35 cellular contexts compared by ENCODE assay signal in genomic region chr10:64070241-64070640, GRCh38.
"Had no signal": no experiment of that assay in that cellular context is flagged by ENCODE, and none has a peak within 500 bp of the region (broad histone marks: within the 10 kb centered on the region; RNA-seq: fewer than 3 reads in every experiment).

No MANE protein-coding gene starts in this region.

- H3K27me3 ChIP-seq: adrenal gland, ascending aorta, breast epithelium, cardiac muscle cell had no signal

- DNase-seq: activated B cell treated with CpG ODN at 0.5 μM for 24 hours; activated CD4-positive, alpha-beta T cell treated with anti-CD3 and anti-CD28 coated beads for 48 hours; activated CD4-positive, alpha-beta T cell treated with anti-CD3 and anti-CD28 coated beads, Interleukin-2, amount 50 U/mL, for 1 hour; activated CD4-positive, alpha-beta T cell treated with anti-CD3 and anti-CD28 coated beads, Interleukin-2, amount 50 U/mL, for 48 hours; activated CD8-positive, alpha-beta memory T cell treated with anti-CD3 and anti-CD28 coated beads, Interleukin-2, amount 10 ng/mL, durations not matched to agents 7 days and 5 days; activated CD8-positive, alpha-beta memory T cell treated with anti-CD3 and anti-CD28 coated beads, Interleukin-2, amount 50 U/mL, for 4 hours; activated CD8-positive, alpha-beta T cell treated with anti-CD3 and anti-CD28 coated beads, Interleukin-2, amount 10 ng/mL, durations not matched to agents 7 days and 5 days; activated effector memory CD4-positive, alpha-beta T cell treated with anti-CD3 and anti-CD28 coated beads, Interleukin-2, amount 50 U/mL, for 16 hours; activated naive CD4-positive, alpha-beta T cell treated with anti-CD3 and anti-CD28 coated beads for 36 hours; activated naive CD8-positive, alpha-beta T cell treated with anti-CD3 and anti-CD28 coated beads for 36 hours; activated naive CD8-positive, alpha-beta T cell treated with anti-CD3 and anti-CD28 coated beads, Interleukin-2, amount 50 U/mL, for 24 hours; activated T-cell treated with anti-CD3 and anti-CD28 coated beads, Interleukin-2, amount 50 U/mL, for 1 hour; activated T-cell treated with anti-CD3 and anti-CD28 coated beads, Interleukin-2, amount 50 U/mL, for 48 hours; adrenal gland; amygdala; cortex of kidney; dermis blood vessel endothelial cell; effector CD8-positive, alpha-beta T cell; endodermal cell; foreskin fibroblast; T-helper 1 cell; T-helper 17 cell; T1000; WERI-Rb-1 had no signal

- H3K4me3 ChIP-seq: adrenal gland, ascending aorta, breast epithelium, cardiac muscle cell had no signal

- H3K9me3 Mint-ChIP-seq: activated B cell treated with CpG ODN at 0.5 μM for 24 hours; activated naive CD4-positive, alpha-beta T cell treated with anti-CD3 and anti-CD28 coated beads for 36 hours; activated naive CD4-positive, alpha-beta T cell treated with anti-CD3 and anti-CD28 coated beads, Interleukin-2, amount 50 U/mL, for 24 hours; activated naive CD8-positive, alpha-beta T cell treated with anti-CD3 and anti-CD28 coated beads for 36 hours; activated naive CD8-positive, alpha-beta T cell treated with anti-CD3 and anti-CD28 coated beads, Interleukin-2, amount 50 U/mL, for 24 hours; activated T-helper 1 cell treated with anti-CD3 and anti-CD28 coated beads, Interleukin-12 subunit alpha, Interleukin-12 subunit beta, Interleukin-2, Interleukin-4 antibody, amounts not matched to agents 30 ng/mL and 10 ng/mL and 1 ng/mL, durations not matched to agents 14 hours and 24 hours and 36 hours; activated T-helper 2 cell treated with anti-CD3 and anti-CD28 coated beads, Interferon-gamma antibody, Interleukin-2, Interleukin-4, amounts not matched to agents 10 μg/mL and 5 μg/mL and 100 μg/mL, durations not matched to agents 14 hours and 24 hours and 36 hours; central memory CD8-positive, alpha-beta T cell; endodermal cell; T-helper 2 cell treated with Interferon-gamma antibody and Interleukin-4, amounts not matched to agents 5 μg/mL and 100 μg/mL, for 36 hours had no signal

- H3K27ac ChIP-seq: adrenal gland, ascending aorta, breast epithelium, cardiac muscle cell, WERI-Rb-1 had no signal

- H3K4me1 Mint-ChIP-seq: activated B cell treated with CpG ODN at 0.5 μM for 24 hours; activated CD8-positive, alpha-beta memory T cell treated with anti-CD3 and anti-CD28 coated beads, Interleukin-2, amount 10 ng/mL, durations not matched to agents 7 days and 5 days; activated naive CD4-positive, alpha-beta T cell treated with anti-CD3 and anti-CD28 coated beads, Interleukin-2, amount 50 U/mL, for 24 hours; activated naive CD8-positive, alpha-beta T cell treated with anti-CD3 and anti-CD28 coated beads for 36 hours; activated naive CD8-positive, alpha-beta T cell treated with anti-CD3 and anti-CD28 coated beads, Interleukin-2, amount 50 U/mL, for 24 hours; central memory CD8-positive, alpha-beta T cell; T-helper 17 cell had no signal

- ATAC-seq: activated CD4-positive, CD25-positive, alpha-beta regulatory T cell treated with anti-CD3 and anti-CD28 coated beads, Interleukin-2, amount 50 U/mL, for 24 hours; activated CD8-positive, alpha-beta memory T cell treated with anti-CD3 and anti-CD28 coated beads, Interleukin-2, amount 10 ng/mL, durations not matched to agents 7 days and 5 days; activated CD8-positive, alpha-beta T cell treated with anti-CD3 and anti-CD28 coated beads, Interleukin-2, amount 10 ng/mL, durations not matched to agents 7 days and 5 days; activated naive CD8-positive, alpha-beta T cell treated with anti-CD3 and anti-CD28 coated beads, Interleukin-2, amount 50 U/mL, for 24 hours; esophagus mucosa; T-helper 17 cell had no signal

- H3K27ac Mint-ChIP-seq: activated B cell treated with CpG ODN at 0.5 μM for 24 hours; activated CD8-positive, alpha-beta memory T cell treated with anti-CD3 and anti-CD28 coated beads, Interleukin-2, amount 10 ng/mL, durations not matched to agents 7 days and 5 days; activated CD8-positive, alpha-beta T cell treated with anti-CD3 and anti-CD28 coated beads, Interleukin-2, amount 10 ng/mL, durations not matched to agents 7 days and 5 days; activated naive CD4-positive, alpha-beta T cell treated with anti-CD3 and anti-CD28 coated beads for 36 hours; activated naive CD4-positive, alpha-beta T cell treated with anti-CD3 and anti-CD28 coated beads, Interleukin-2, amount 50 U/mL, for 24 hours; activated naive CD8-positive, alpha-beta T cell treated with anti-CD3 and anti-CD28 coated beads for 36 hours; activated naive CD8-positive, alpha-beta T cell treated with anti-CD3 and anti-CD28 coated beads, Interleukin-2, amount 50 U/mL, for 24 hours; activated T-helper 1 cell treated with anti-CD3 and anti-CD28 coated beads, Interleukin-12 subunit alpha, Interleukin-12 subunit beta, Interleukin-2, Interleukin-4 antibody, amounts not matched to agents 30 ng/mL and 10 ng/mL and 1 ng/mL, durations not matched to agents 14 hours and 24 hours and 36 hours; activated T-helper 2 cell treated with anti-CD3 and anti-CD28 coated beads, Interferon-gamma antibody, Interleukin-2, Interleukin-4, amounts not matched to agents 10 μg/mL and 5 μg/mL and 100 μg/mL, durations not matched to agents 14 hours and 24 hours and 36 hours; brain; endodermal cell; T-helper 17 cell; T-helper 2 cell treated with Interferon-gamma antibody and Interleukin-4, amounts not matched to agents 5 μg/mL and 100 μg/mL, for 36 hours had no signal

- H3K36me3 ChIP-seq: adrenal gland, ascending aorta, breast epithelium, cardiac muscle cell, WERI-Rb-1 had no signal

- H3K27me3 Mint-ChIP-seq: activated B cell treated with CpG ODN at 0.5 μM for 24 hours; activated CD8-positive, alpha-beta memory T cell treated with anti-CD3 and anti-CD28 coated beads, Interleukin-2, amount 10 ng/mL, durations not matched to agents 7 days and 5 days; activated naive CD8-positive, alpha-beta T cell treated with anti-CD3 and anti-CD28 coated beads for 36 hours; central memory CD8-positive, alpha-beta T cell had no signal

- H3K36me3 Mint-ChIP-seq: activated CD8-positive, alpha-beta memory T cell treated with anti-CD3 and anti-CD28 coated beads, Interleukin-2, amount 10 ng/mL, durations not matched to agents 7 days and 5 days; activated naive CD4-positive, alpha-beta T cell treated with anti-CD3 and anti-CD28 coated beads, Interleukin-2, amount 50 U/mL, for 24 hours; activated naive CD8-positive, alpha-beta T cell treated with anti-CD3 and anti-CD28 coated beads for 36 hours; brain had no signal

- H3K4me3 Mint-ChIP-seq: activated B cell treated with CpG ODN at 0.5 μM for 24 hours; activated CD8-positive, alpha-beta memory T cell treated with anti-CD3 and anti-CD28 coated beads, Interleukin-2, amount 10 ng/mL, durations not matched to agents 7 days and 5 days; activated CD8-positive, alpha-beta T cell treated with anti-CD3 and anti-CD28 coated beads, Interleukin-2, amount 10 ng/mL, durations not matched to agents 7 days and 5 days; activated naive CD4-positive, alpha-beta T cell treated with anti-CD3 and anti-CD28 coated beads for 36 hours; activated naive CD4-positive, alpha-beta T cell treated with anti-CD3 and anti-CD28 coated beads, Interleukin-2, amount 50 U/mL, for 24 hours; activated naive CD8-positive, alpha-beta T cell treated with anti-CD3 and anti-CD28 coated beads for 36 hours; activated naive CD8-positive, alpha-beta T cell treated with anti-CD3 and anti-CD28 coated beads, Interleukin-2, amount 50 U/mL, for 24 hours; activated T-helper 1 cell treated with anti-CD3 and anti-CD28 coated beads, Interleukin-12 subunit alpha, Interleukin-12 subunit beta, Interleukin-2, Interleukin-4 antibody, amounts not matched to agents 30 ng/mL and 10 ng/mL and 1 ng/mL, durations not matched to agents 14 hours and 24 hours and 36 hours; brain; central memory CD8-positive, alpha-beta T cell; endodermal cell; T-helper 17 cell; T-helper 2 cell treated with Interferon-gamma antibody and Interleukin-4, amounts not matched to agents 5 μg/mL and 100 μg/mL, for 36 hours had no signal

- H3K4me1 ChIP-seq: breast epithelium had no signal
